ENCODE assay signal across 12 cellular contexts in the genomic region with DNA sequence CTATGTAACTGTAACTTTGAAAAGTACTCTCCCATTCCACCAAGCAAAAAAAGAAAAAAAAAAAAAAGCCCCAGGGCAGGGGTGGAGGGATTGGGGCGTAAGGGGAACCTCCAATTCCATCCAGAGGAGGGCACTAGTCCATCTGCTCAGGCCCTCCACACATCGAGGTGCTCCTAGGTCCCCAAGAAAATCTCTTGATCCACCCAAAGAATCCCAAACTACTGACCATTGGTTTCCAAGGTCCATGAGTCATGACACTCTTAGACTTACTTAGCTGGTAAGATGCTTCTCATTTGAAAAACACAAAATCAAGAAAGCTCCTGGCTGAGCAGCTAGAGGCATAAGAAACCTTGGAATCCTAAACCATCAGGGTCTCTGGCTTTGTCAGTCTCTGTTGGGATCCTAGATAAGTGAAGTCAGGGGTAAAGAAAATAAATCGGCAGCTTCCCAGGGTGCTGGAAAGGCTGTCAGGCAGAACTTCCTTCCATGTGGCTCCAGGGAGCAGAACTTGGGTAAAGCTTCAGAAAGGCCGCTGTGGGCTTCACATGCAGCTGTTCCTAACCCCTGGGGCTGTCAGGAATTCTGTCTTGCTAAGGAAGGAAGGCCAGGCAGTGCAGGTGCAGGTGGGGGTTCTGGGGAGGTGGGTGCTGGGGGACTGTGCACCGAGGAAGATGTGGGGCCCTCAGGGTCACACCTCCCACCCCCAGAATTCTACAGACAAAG. TPM values are rescaled to one million over a fixed set of nuclear protein-coding genes. Genes with fewer than 3 reads are reported as not detected.
DNase-seq lines count a peak whose midpoint lies in the region; ATAC-seq, FAIRE-seq and TF ChIP-seq lines count a peak whose summit lies in the region.
"Had no signal": no experiment of that assay in that cellular context is flagged by ENCODE, and none has a peak within 500 bp of the region (broad histone marks: within the 10 kb centered on the region; RNA-seq: fewer than 3 reads in every experiment).

No MANE protein-coding gene starts in this region.

- peak overlapping the region; percentile 95 for H3K27ac Mint-ChIP-seq in GM23338
- peak overlapping the region; percentile 34 for H3K27ac Mint-ChIP-seq in astrocyte (ENCODE audit: unreplicated experiment)
- H3K27ac Mint-ChIP-seq in naive B cell = peak overlapping the region in 2 of 6 donors; percentile 24 to 75

- TF ChIP-seq CTCF in GM23338 (conservative IDR thresholded peaks at IDR 0.05; ENCODE audit: low read depth in 2 of 2) (peak; percentile 74 to 86), astrocyte (IDR thresholded peaks at IDR 0.05; ENCODE audit: insufficient read depth, low read depth, low read length) (no peak)

- H3K9me3 Mint-ChIP-seq in GM23338 (no peaks in the 10 kb centered on the region; the same call in 2 of the 3 replicates), astrocyte (ENCODE audit: unreplicated experiment) (no peaks in the 10 kb centered on the region), naive B cell (no peaks in the 10 kb centered on the region)

- H3K9me2 ChIP-seq in GM23338 (ENCODE audit: insufficient read depth) = no peaks in the 10 kb centered on the region

- H3K27ac ChIP-seq in GM23338 (ENCODE audit: low read depth) (no peak overlapping the region), astrocyte (ENCODE audit: low read depth, low read length) (no peak overlapping the region)
- H3K27ac ChIP-seq: prostate gland, tibial artery had no signal

- no peaks in the 10 kb centered on the region for H3K9me3 ChIP-seq in astrocyte (ENCODE audit: insufficient read depth, low read depth, low read length)
- H3K9me3 ChIP-seq: prostate gland, tibial artery had no signal

- H3K4me3 ChIP-seq in GM23338 (no peak overlapping the region), astrocyte (ENCODE audit: insufficient read depth, low read depth, low read length) (no peak overlapping the region)
- H3K4me3 ChIP-seq: prostate gland, tibial artery had no signal

- peaks cover 76% of the 10 kb centered on the region for H3K4me1 ChIP-seq in GM23338 (ENCODE audit: insufficient read depth)
- H3K4me1 ChIP-seq in astrocyte (ENCODE audit: insufficient read depth, low read length) = peaks cover 12% of the 10 kb centered on the region
- H3K4me1 ChIP-seq: prostate gland, tibial artery had no signal

- peaks cover 15% of the 10 kb centered on the region for H3K79me2 ChIP-seq in GM23338 (replicated peaks; ENCODE audit: insufficient read depth)
- no peaks in the 10 kb centered on the region for H3K79me2 ChIP-seq in astrocyte (ENCODE audit: insufficient read depth, low read length)

- H3K36me3 ChIP-seq in GM23338 (ENCODE audit: insufficient read depth) (no peaks in the 10 kb centered on the region), astrocyte (ENCODE audit: insufficient read depth, low read length) (no peaks in the 10 kb centered on the region)
- H3K36me3 ChIP-seq: prostate gland, tibial artery had no signal

- H3K4me3 Mint-ChIP-seq in GM23338 = no peak overlapping the region
- H3K4me3 Mint-ChIP-seq in astrocyte (ENCODE audit: unreplicated experiment) = no peak overlapping the region
- H3K4me3 Mint-ChIP-seq in naive B cell = no peak overlapping the region

- H3K36me3 Mint-ChIP-seq in GM23338 (ENCODE audit: low read depth) (no peaks in the 10 kb centered on the region), astrocyte (ENCODE audit: low read depth, unreplicated experiment) (no peaks in the 10 kb centered on the region), naive B cell (no peaks in the 10 kb centered on the region)

- no peak overlapping the region for H3K4me2 ChIP-seq in GM23338
- no peak overlapping the region for H3K4me2 ChIP-seq in astrocyte (ENCODE audit: low read length)

- H3K27me3 ChIP-seq in GM23338 (ENCODE audit: insufficient read depth) (no peaks in the 10 kb centered on the region), astrocyte (ENCODE audit: insufficient read depth, low read length) (no peaks in the 10 kb centered on the region)

- ATAC-seq in GM23338 (peak; percentile 23), naive B cell (ENCODE audit: low read depth in 2 of 2) (peak; percentile 55 to 58)

- H4K20me1 ChIP-seq in GM23338 (replicated peaks; ENCODE audit: insufficient read depth) (no peaks in the 10 kb centered on the region), astrocyte (ENCODE audit: insufficient read depth, low read length) (no peaks in the 10 kb centered on the region)

- H2AFZ ChIP-seq in GM23338 (no peak overlapping the region), astrocyte (ENCODE audit: low read depth, low read length) (no peak overlapping the region)

- peaks cover 38% of the 10 kb centered on the region for H3F3A ChIP-seq in GM23338 (replicated peaks; ENCODE audit: low read depth)

- FAIRE-seq in astrocyte (lab: Jason Lieb, UNC) (no peak), GM19239 (lab: Jason Lieb, UNC) (no peak)

- H3K4me1 Mint-ChIP-seq in GM23338 (peaks cover 81% of the 10 kb centered on the region), astrocyte (ENCODE audit: low read depth, unreplicated experiment) (peaks cover 43% of the 10 kb centered on the region), naive B cell (peaks cover 15 to 20% (median 17%) of the 10 kb centered on the region in 3 donors)

- DNase-seq in Daoy (ENCODE audit: low read depth) = peak; percentile 25
- peak; percentile 84 for DNase-seq in GM23338 (ENCODE audit: low spot score)
- no peak for DNase-seq in astrocyte (ENCODE audit: low read depth)
- DNase-seq in naive B cell = no peak
- DNase-seq in RPMI8226 = no peak
- DNase-seq in NCI-H187 treated with DMSO at 0.1 percent for 48 hours (lab: John Stamatoyannopoulos, UW) = no peak
- no peak for DNase-seq in GM19239 (ENCODE audit: insufficient read length, low spot score)
- DNase-seq: central memory CD4-positive, alpha-beta T cell; kidney glomerular epithelial cell; NCI-H1105; tibial artery had no signal

- H3K9ac ChIP-seq in astrocyte (ENCODE audit: low read length) = no peak overlapping the region

- peaks cover 35% of the 10 kb centered on the region for H3K27me3 Mint-ChIP-seq in GM23338 (ENCODE audit: insufficient read depth, low read depth, poor library complexity)
- no peaks in the 10 kb centered on the region for H3K27me3 Mint-ChIP-seq in astrocyte (ENCODE audit: low read depth, unreplicated experiment)
- no peaks in the 10 kb centered on the region for H3K27me3 Mint-ChIP-seq in naive B cell

TF ChIP-seq in GM23338, 12 proteins besides CTCF, POLR2A, EP300 and RAD21:
- no peak for TF ChIP-seq ZNF331 (CRISPR knock-in tag; IDR thresholded peaks at IDR 0.05; ENCODE audit: low read depth)
- TF ChIP-seq STAT1 (IDR thresholded peaks at IDR 0.05; ENCODE audit: unreplicated experiment) = no peak
- no peak for TF ChIP-seq NANOG (IDR thresholded peaks at IDR 0.05; ENCODE audit: borderline replicate concordance)

RNA-seq across cellular contexts. Expression of a gene that starts 49.4 kb away (rescaled TPM):
- total RNA-seq in Daoy (2014; rRNA removed; shearing (Covaris generic)) = 0.30 TPM in 1 of 2 replicates, not detected in the other
- 29.3 and 42.6 TPM in 2 replicates for total RNA-seq in GM23338 (2014; rRNA removed; shearing (Covaris generic))
- polyA plus RNA-seq in GM23338 (2016; fragmentation: Nextera tagmentation; extraction: Ambion mirVana) (10.7 and 11.2 TPM in 2 replicates), naive B cell (ENCODE audit: low read depth in 6 of 6) (10 to 100 TPM; 49.2 to 93.8 (median 63.7) TPM)
- total RNA-seq in astrocyte = 5.0 and 6.4 TPM in 2 replicates

Comparison
In these comparisons a context has a peak if more than half of its experiments do, and no peak if none do; other contexts are left out.
1. DNase-seq: peak in Daoy (single experiment) and GM23338 (single experiment); none in astrocyte (single experiment), naive B cell (single experiment), RPMI8226 (single experiment), NCI-H187 treated with DMSO at 0.1 percent for 48 hours (single experiment) and GM19239 (single experiment).